ENCODE assay signal across 19 cellular contexts in genomic region chr11:115630109-115630700, GRCh38.
DNase-seq lines count a peak whose midpoint lies in the region; ATAC-seq and TF ChIP-seq lines count a peak whose summit lies in the region.
"Had no signal": no experiment of that assay in that cellular context is flagged by ENCODE, and none has a peak within 500 bp of the region (broad histone marks: within the 10 kb centered on the region; RNA-seq: fewer than 3 reads in every experiment).

No MANE protein-coding gene starts in this region.

- POLR2A ChIA-PET in SK-N-SH (lab: Yijun Ruan, JAX) = no interaction called here

- H3K9ac ChIP-seq in SK-N-SH (no peak overlapping the region), neural progenitor cell (no peak overlapping the region)
- H3K9ac ChIP-seq: BLaER1 had no signal

- H3K9me3 ChIP-seq in SK-N-SH (no peaks in the 10 kb centered on the region), neural progenitor cell (ENCODE audit: low read depth) (no peaks in the 10 kb centered on the region), breast epithelium (no peaks in the 10 kb centered on the region), transverse colon (no peaks in the 10 kb centered on the region)
- H3K9me3 ChIP-seq: BLaER1 had no signal

- peak overlapping the region; percentile 94 for H3K27ac Mint-ChIP-seq in neural progenitor cell
- H3K27ac Mint-ChIP-seq: CD8-positive, alpha-beta T cell; HFFc6 had no signal

- no peak overlapping the region for H3K4me2 ChIP-seq in SK-N-SH
- peak overlapping the region; percentile 57 for H3K4me2 ChIP-seq in neural progenitor cell
- H3K4me2 ChIP-seq: BLaER1 had no signal

- no peak for TF ChIP-seq POLR2A in breast epithelium (IDR thresholded peaks at IDR 0.05)
- no peak for TF ChIP-seq POLR2A in transverse colon (IDR thresholded peaks at IDR 0.05)

- H3K4me1 ChIP-seq in SK-N-SH (ENCODE audit: control insufficient read depth in 1 of 2, insufficient read depth in 2 of 2, low read depth in 1 of 2, low read length in 1 of 2) = peaks cover 0 to 16% of the 10 kb centered on the region in 2 experiments; a peak in 2 of 4 replicates
- H3K4me1 ChIP-seq in neural progenitor cell = peaks cover 47% of the 10 kb centered on the region
- no peaks in the 10 kb centered on the region for H3K4me1 ChIP-seq in breast epithelium
- no peaks in the 10 kb centered on the region for H3K4me1 ChIP-seq in transverse colon
- H3K4me1 ChIP-seq: BLaER1 had no signal

- ATAC-seq in SK-N-SH treated with all-trans-retinoic acid at 6 μM for 48 hours (no peak), GM18909 (IDR thresholded peaks at IDR 0.05; ENCODE audit: poor library complexity, unreplicated experiment) (no peak)
- ATAC-seq: CD8-positive, alpha-beta T cell; GM12878 had no signal

- no peak overlapping the region for H3K4me3 ChIP-seq in SK-N-SH (ENCODE audit: low read depth in 2 of 2, low read length in 1 of 2)
- no peak overlapping the region for H3K4me3 ChIP-seq in neural progenitor cell
- no peak overlapping the region for H3K4me3 ChIP-seq in breast epithelium
- no peak overlapping the region for H3K4me3 ChIP-seq in transverse colon
- H3K4me3 ChIP-seq: BLaER1, GM12878 had no signal

- no peaks in the 10 kb centered on the region for H3F3A ChIP-seq in SK-N-SH (replicated peaks; ENCODE audit: insufficient read depth)
- peaks cover 23% of the 10 kb centered on the region for H3F3A ChIP-seq in neural progenitor cell (ENCODE audit: low read depth)

- H3K79me2 ChIP-seq in SK-N-SH (ENCODE audit: insufficient read depth) = no peaks in the 10 kb centered on the region
- H3K79me2 ChIP-seq in neural progenitor cell (ENCODE audit: low read depth) = no peaks in the 10 kb centered on the region

- H3K36me3 ChIP-seq in SK-N-SH (replicated peaks in 1 of 2; ENCODE audit: control insufficient read depth in 1 of 2, insufficient read depth in 2 of 2, low read length in 1 of 2) = no peaks in the 10 kb centered on the region
- no peaks in the 10 kb centered on the region for H3K36me3 ChIP-seq in neural progenitor cell
- H3K36me3 ChIP-seq in breast epithelium = no peaks in the 10 kb centered on the region
- H3K36me3 ChIP-seq in transverse colon = no peaks in the 10 kb centered on the region
- H3K36me3 ChIP-seq: BLaER1 had no signal

- intact Hi-C loops in breast epithelium (cut with DNase I; ENCODE audit: low total_unique reads) = no loop called here
- intact Hi-C loops in transverse colon (cut with DNase I; ENCODE audit: low total_unique reads) = no loop called here

- H3K4me3 Mint-ChIP-seq in neural progenitor cell = no peak overlapping the region
- H3K4me3 Mint-ChIP-seq: CD8-positive, alpha-beta T cell; HFFc6 had no signal

- 65% methylated on average over 14 of the region's 14 CpGs for WGBS in SK-N-SH (ENCODE audit: low lambda C conversion rate)
- 76 to 78% methylated on average over 7 to 14 of the region's 14 CpGs for WGBS in transverse colon (ENCODE audit: low coverage in 1 of 2), 2 donors

- H3K27me3 ChIP-seq in SK-N-SH (ENCODE audit: insufficient read depth) = no peaks in the 10 kb centered on the region; the same call in 1 of the 2 replicates
- no peaks in the 10 kb centered on the region for H3K27me3 ChIP-seq in neural progenitor cell
- H3K27me3 ChIP-seq in breast epithelium = no peaks in the 10 kb centered on the region
- H3K27me3 ChIP-seq in transverse colon = peaks cover 12% of the 10 kb centered on the region
- H3K27me3 ChIP-seq: BLaER1 had no signal

- H3K4me1 Mint-ChIP-seq in neural progenitor cell = peaks cover 49% of the 10 kb centered on the region

- TF ChIP-seq CTCF in SK-N-SH (IDR thresholded peaks at IDR 0.05) = no peak
- TF ChIP-seq CTCF in neural progenitor cell (IDR thresholded peaks at IDR 0.05) = no peak
- TF ChIP-seq CTCF in breast epithelium (IDR thresholded peaks at IDR 0.05) = no peak
- TF ChIP-seq CTCF in transverse colon (IDR thresholded peaks at IDR 0.05) = no peak

- peaks cover 9% of the 10 kb centered on the region for H3K27me3 Mint-ChIP-seq in neural progenitor cell (ENCODE audit: insufficient read depth, low read depth)

- in situ Hi-C loops in transverse colon (cut with MboI; ENCODE audit: low pct_ligation_motif_present in 1 of 4, low pct_unique_long_range_greater_than_20kb in 1 of 4, low sequenced_read_pairs in 3 of 4) = no loop called here

- DNase-seq in SK-N-SH (peak; percentile 71), iPS-NIHi11 (ENCODE audit: low spot score) (peak; percentile 35), neural progenitor cell (ENCODE audit: low spot score) (peak; percentile 49), breast epithelium (ENCODE audit: low spot score in 2 of 2) (no peak), transverse colon (no peak)
- no peak for DNase-seq in NK-92 treated with Interleukin-12 subunit alpha and Interleukin-12 subunit beta, amount 100 ng/mL, for 24 hours (lab: John Stamatoyannopoulos, UW)
- DNase-seq: 8988T; CD8-positive, alpha-beta T cell; DND-41; GDM1; HFFc6; NCI-H1048; NCI-H1436 treated with DMSO at 0.1 percent for 48 hours; NCI-H2029 treated with DMSO at 0.1 percent for 48 hours; NCI-H524 had no signal

- no peaks in the 10 kb centered on the region for H4K20me1 ChIP-seq in SK-N-SH (ENCODE audit: insufficient read depth)
- no peaks in the 10 kb centered on the region for H4K20me1 ChIP-seq in neural progenitor cell (ENCODE audit: low read depth)
- H4K20me1 ChIP-seq: BLaER1 had no signal

- H2AFZ ChIP-seq in SK-N-SH (ENCODE audit: low read depth) (no peak overlapping the region), neural progenitor cell (replicated peaks) (peak overlapping the region; percentile 81)

- no peaks in the 10 kb centered on the region for H3K9me2 ChIP-seq in SK-N-SH

- TF ChIP-seq RAD21 in SK-N-SH (IDR thresholded peaks at IDR 0.05; ENCODE audit: low read length) = peak; percentile 31; the same call in 1 of the 2 replicates

- no peaks in the 10 kb centered on the region for H3K9me3 Mint-ChIP-seq in neural progenitor cell

- CTCF ChIA-PET in SK-N-SH (lab: Yijun Ruan, JAX) = interaction anchor here (0.7 to 1.7 kb wide), 3 partner anchors 125 to 445 kb away, joined by 3 to 4 read pairs (median 3); partner anchors contain the start of gene CADM1

- H3K27ac ChIP-seq in SK-N-SH (ENCODE audit: low read depth in 2 of 2, low read length in 1 of 2) (peak overlapping the region in 1 of 2 experiments; percentile 58; a peak in 2 of 4 replicates), neural progenitor cell (peak overlapping the region; percentile 64), breast epithelium (no peak overlapping the region), transverse colon (no peak overlapping the region)
- H3K27ac ChIP-seq: BLaER1 had no signal

- no peaks in the 10 kb centered on the region for H3K36me3 Mint-ChIP-seq in neural progenitor cell
- H3K36me3 Mint-ChIP-seq: CD8-positive, alpha-beta T cell had no signal

- TF ChIP-seq EP300 in SK-N-SH (IDR thresholded peaks at IDR 0.05; ENCODE audit: borderline replicate concordance in 1 of 2, low read depth in 1 of 2, low read length in 1 of 2) = no peak
- no peak for TF ChIP-seq EP300 in transverse colon (IDR thresholded peaks at IDR 0.05; ENCODE audit: low read depth)

TF ChIP-seq in SK-N-SH, 30 proteins besides CTCF, POLR2A, EP300 and RAD21:
- TF ChIP-seq MEF2A (IDR thresholded peaks at IDR 0.05; ENCODE audit: borderline replicate concordance, low read depth) (no peak), RFX5 (IDR thresholded peaks at IDR 0.05; ENCODE audit: low read length) (no peak), NFIC (IDR thresholded peaks at IDR 0.05; ENCODE audit: borderline replicate concordance) (no peak)

TF ChIP-seq in SK-N-SH treated with all-trans-retinoic acid at 6 μM for 48 hours, 23 proteins besides CTCF, POLR2A, EP300 and RAD21:
- TF ChIP-seq ZFP30 (CRISPR knock-in tag; IDR thresholded peaks at IDR 0.05) = no peak
- TF ChIP-seq CSDC2 (CRISPR knock-in tag; IDR thresholded peaks at IDR 0.05) = no peak
TF ChIP-seq in SK-N-SH treated with all-trans-retinoic acid at 6 μM for 48 hours: peak in this region for 0.

Comparison
In these comparisons a context has a peak if more than half of its experiments do, and no peak if none do; other contexts are left out.
1. DNase-seq: peak in SK-N-SH (single experiment), iPS-NIHi11 (single experiment) and neural progenitor cell (single experiment); none in breast epithelium (0 of 2), NK-92 treated with Interleukin-12 subunit alpha and Interleukin-12 subunit beta, amount 100 ng/mL, for 24 hours (single experiment) and transverse colon (single experiment).